Comparison of ENCODE assay signal across 8 cellular contexts in genomic region chr10:17229967-17230682, GRCh38. TPM values are rescaled to one million over a fixed set of nuclear protein-coding genes. Genes with fewer than 3 reads are reported as not detected.
DNase-seq lines count a peak whose midpoint lies in the region; ATAC-seq and TF ChIP-seq lines count a peak whose summit lies in the region.

No MANE protein-coding gene starts in this region.

- H3K9me3 Mint-ChIP-seq in CD8-positive, alpha-beta T cell = no peaks in the 10 kb centered on the region

- H3K27ac Mint-ChIP-seq in CD8-positive, alpha-beta T cell = peak overlapping the region; percentile 100

- H3K4me3 Mint-ChIP-seq in CD8-positive, alpha-beta T cell = peak overlapping the region; percentile 99

- no peaks in the 10 kb centered on the region for H3K9me2 ChIP-seq in PC-9 (ENCODE audit: insufficient read depth)

- no peaks in the 10 kb centered on the region for H3K27me3 ChIP-seq in CD8-positive, alpha-beta T cell (ENCODE audit: insufficient read depth, low read length)
- H3K27me3 ChIP-seq in PC-9 (ENCODE audit: insufficient read depth, low read depth) (peaks cover 13% of the 10 kb centered on the region; the same call in 1 of the 2 replicates), neutrophil (no peaks in the 10 kb centered on the region), thymus (ENCODE audit: control insufficient read depth, insufficient read depth) (no peaks in the 10 kb centered on the region)

- DNase-seq in CD8-positive, alpha-beta T cell = peak; percentile 84 to 95 (median 89)
- DNase-seq in PC-9 (peak; percentile 80 to 87), fibroblast of villous mesenchyme (ENCODE audit: low read depth) (peak; percentile 71)
- DNase-seq in activated T-helper 1 cell treated with anti-CD3 and anti-CD28 coated beads, Interleukin-2, amount 50 U/mL, for 16 hours (ENCODE audit: low read depth in 1 of 2, low spot score in 1 of 2) = peak; percentile 77

- BruUV-seq in PC-9 (replicated peaks; lab: Mats Ljungman, UMichigan) = TSS peak; percentile 88

- ATAC-seq in CD8-positive, alpha-beta T cell = peak; percentile 59
- ATAC-seq in GM19452 (IDR thresholded peaks at IDR 0.05; ENCODE audit: unreplicated experiment) = peak; percentile 47
- ATAC-seq in HG03558 (IDR thresholded peaks at IDR 0.05; ENCODE audit: extremely low read depth, unreplicated experiment) = peak; percentile 26

- H3F3A ChIP-seq in PC-9 (ENCODE audit: insufficient read depth, low read depth) = peaks cover 14% of the 10 kb centered on the region

- H3K36me3 Mint-ChIP-seq in CD8-positive, alpha-beta T cell = peaks cover 67% of the 10 kb centered on the region

- H4K20me1 ChIP-seq in PC-9 (ENCODE audit: insufficient read depth) = no peaks in the 10 kb centered on the region

- H3K36me3 ChIP-seq in CD8-positive, alpha-beta T cell (ENCODE audit: insufficient read depth, low read length) = peaks cover 37% of the 10 kb centered on the region
- H3K36me3 ChIP-seq in PC-9 (ENCODE audit: low read depth) (no peaks in the 10 kb centered on the region), neutrophil (peaks cover 47% of the 10 kb centered on the region), thymus (ENCODE audit: control insufficient read depth, insufficient read depth) (peaks cover 19% of the 10 kb centered on the region)

- POLR2A ChIA-PET in CD8-positive, alpha-beta T cell (lab: Charles Lee) = interaction anchor here (0.6 to 5.0 kb wide), 26 partner anchors 8 to 1370 kb away, joined by 3 to 111 read pairs (median 5); partner anchors contain the start of genes MINDY3, RSU1, STAM and TRDMT1
- POLR2A ChIA-PET in PC-9 (lab: Charles Lee; ENCODE audit: unreplicated experiment) = interaction anchor here (0.5 to 0.6 kb wide), 5 partner anchors 16 to 118 kb away, joined by 4 to 22 read pairs (median 5); no protein-coding TSS in a partner anchor

- H3K79me2 ChIP-seq in PC-9 (ENCODE audit: low read depth) = no peaks in the 10 kb centered on the region

- no peaks in the 10 kb centered on the region for H3K27me3 Mint-ChIP-seq in CD8-positive, alpha-beta T cell (ENCODE audit: low read depth)

- intact Hi-C loops in CD8-positive, alpha-beta T cell (cut with DNase I, micrococcal nuclease) = loop anchor here (1.0 to 10.0 kb wide), 12 partner anchors 24 to 1365 kb away; partner anchors contain the start of genes STAM (in 2 of the 2), TRDMT1 (in 2 of the 2), MINDY3 (in 1 of the 2) and RSU1 (in 1 of the 2)
- intact Hi-C loops in PC-9 (cut with micrococcal nuclease; ENCODE audit: unreplicated experiment) = loop anchor here (1.0 to 5.0 kb wide), 7 partner anchors 14 to 338 kb away; partner anchors contain the start of gene TRDMT1

- H3K4me1 ChIP-seq in CD8-positive, alpha-beta T cell (ENCODE audit: insufficient read depth, low read length) = peaks cover 55% of the 10 kb centered on the region
- H3K4me1 ChIP-seq in PC-9 (replicated peaks; ENCODE audit: insufficient read depth) = peaks cover 9% of the 10 kb centered on the region
- peaks cover 69 to 74% of the 10 kb centered on the region in 2 experiments for H3K4me1 ChIP-seq in neutrophil (ENCODE audit: control insufficient read depth in 1 of 2, insufficient read depth in 1 of 2, low read depth in 1 of 2, low read length in 1 of 2)
- H3K4me1 ChIP-seq in thymus (ENCODE audit: control insufficient read depth, insufficient read depth, low read length) = peaks cover 9% of the 10 kb centered on the region

- H3K4me3 ChIP-seq in CD8-positive, alpha-beta T cell (ENCODE audit: low read depth, low read length) = peak overlapping the region; percentile 82
- peak overlapping the region; percentile 75 for H3K4me3 ChIP-seq in PC-9
- H3K4me3 ChIP-seq in fibroblast of villous mesenchyme (ENCODE audit: low read depth, low read length) = peak overlapping the region; percentile 98
- peak overlapping the region; percentile 90 to 94 for H3K4me3 ChIP-seq in neutrophil (ENCODE audit: low read depth in 1 of 2, low read length in 1 of 2)
- H3K4me3 ChIP-seq in thymus (ENCODE audit: low read length) = peak overlapping the region; percentile 71

- peaks cover 66% of the 10 kb centered on the region for H3K4me1 Mint-ChIP-seq in CD8-positive, alpha-beta T cell (ENCODE audit: low read depth)

- peak overlapping the region; percentile 98 for H3K27ac ChIP-seq in CD8-positive, alpha-beta T cell (ENCODE audit: low read depth, low read length)
- H3K27ac ChIP-seq in PC-9 (peak overlapping the region; percentile 87), neutrophil (peak overlapping the region; percentile 93), thymus (ENCODE audit: low read depth) (peak overlapping the region; percentile 99)

- no peak for TF ChIP-seq CTCF in CD8-positive, alpha-beta T cell (IDR thresholded peaks at IDR 0.05)
- TF ChIP-seq CTCF in PC-9 (conservative IDR thresholded peaks at IDR 0.05) (no peak), fibroblast of villous mesenchyme (IDR thresholded peaks at IDR 0.05; ENCODE audit: insufficient read depth, low read depth, low read length) (no peak), neutrophil (IDR thresholded peaks at IDR 0.05) (peak; percentile 56)

- under 1% methylated on average over 43 of the region's 43 CpGs for WGBS in thymus

- H2AFZ ChIP-seq in PC-9 = peak overlapping the region; percentile 85

- CTCF ChIA-PET in CD8-positive, alpha-beta T cell (lab: Charles Lee) = interaction anchor here (0.8 to 2.2 kb wide), 15 partner anchors 9 to 412 kb away, joined by 3 to 20 read pairs (median 4); partner anchors contain the start of genes RSU1 and TRDMT1
- CTCF ChIA-PET in PC-9 (lab: Charles Lee) = interaction anchor here (0.7 to 0.9 kb wide), 2 partner anchors 10 to 16 kb away, joined by 4 read pairs; no protein-coding TSS in a partner anchor

- no peaks in the 10 kb centered on the region for H3K9me3 ChIP-seq in CD8-positive, alpha-beta T cell (ENCODE audit: low read length)
- H3K9me3 ChIP-seq in PC-9 (ENCODE audit: insufficient read depth, low read depth) (no peaks in the 10 kb centered on the region), neutrophil (peaks cover 6% of the 10 kb centered on the region), thymus (ENCODE audit: control insufficient read depth) (no peaks in the 10 kb centered on the region)

- peak overlapping the region; percentile 86 for H3K4me2 ChIP-seq in PC-9

RNA-seq across cellular contexts. Expression of gene VIM, which starts 2.1 kb away (rescaled TPM):
- total RNA-seq in CD8-positive, alpha-beta T cell = 100 to 1,000 TPM; 776 to 783 TPM
- total RNA-seq in PC-9 (2021) = 14.8 TPM in 2 replicates
- 4,579 and 6,589 TPM in 2 replicates for total RNA-seq in fibroblast of villous mesenchyme
- polyA plus RNA-seq in thymus = 781 TPM

RNA-seq across cellular contexts. Expression of gene TRDMT1, which starts 28.7 kb away (rescaled TPM):
- total RNA-seq in CD8-positive, alpha-beta T cell = 10 to 100 TPM; 10.4 to 11.7 TPM
- total RNA-seq in PC-9 (2021) (3.2 and 4.2 TPM in 2 replicates), fibroblast of villous mesenchyme (6.0 and 6.1 TPM in 2 replicates)
- polyA plus RNA-seq in thymus = 5.0 TPM

Comparison
In these comparisons a context has a peak if more than half of its experiments do, and no peak if none do; other contexts are left out.
1. Peak in every context shown above with its lines: DNase-seq, ATAC-seq, H3K4me3 ChIP-seq and H3K27ac ChIP-seq.
2. RNA of gene VIM, which starts 2.1 kb away (total RNA-seq): 4,579 to 6,589 TPM in fibroblast of villous mesenchyme and 776 to 783 TPM in CD8-positive, alpha-beta T cell; 14.8 TPM in PC-9; every median in the first group is over 10 times any median in the second.